ENCODE assay signal across 8 cellular contexts in the genomic region with DNA sequence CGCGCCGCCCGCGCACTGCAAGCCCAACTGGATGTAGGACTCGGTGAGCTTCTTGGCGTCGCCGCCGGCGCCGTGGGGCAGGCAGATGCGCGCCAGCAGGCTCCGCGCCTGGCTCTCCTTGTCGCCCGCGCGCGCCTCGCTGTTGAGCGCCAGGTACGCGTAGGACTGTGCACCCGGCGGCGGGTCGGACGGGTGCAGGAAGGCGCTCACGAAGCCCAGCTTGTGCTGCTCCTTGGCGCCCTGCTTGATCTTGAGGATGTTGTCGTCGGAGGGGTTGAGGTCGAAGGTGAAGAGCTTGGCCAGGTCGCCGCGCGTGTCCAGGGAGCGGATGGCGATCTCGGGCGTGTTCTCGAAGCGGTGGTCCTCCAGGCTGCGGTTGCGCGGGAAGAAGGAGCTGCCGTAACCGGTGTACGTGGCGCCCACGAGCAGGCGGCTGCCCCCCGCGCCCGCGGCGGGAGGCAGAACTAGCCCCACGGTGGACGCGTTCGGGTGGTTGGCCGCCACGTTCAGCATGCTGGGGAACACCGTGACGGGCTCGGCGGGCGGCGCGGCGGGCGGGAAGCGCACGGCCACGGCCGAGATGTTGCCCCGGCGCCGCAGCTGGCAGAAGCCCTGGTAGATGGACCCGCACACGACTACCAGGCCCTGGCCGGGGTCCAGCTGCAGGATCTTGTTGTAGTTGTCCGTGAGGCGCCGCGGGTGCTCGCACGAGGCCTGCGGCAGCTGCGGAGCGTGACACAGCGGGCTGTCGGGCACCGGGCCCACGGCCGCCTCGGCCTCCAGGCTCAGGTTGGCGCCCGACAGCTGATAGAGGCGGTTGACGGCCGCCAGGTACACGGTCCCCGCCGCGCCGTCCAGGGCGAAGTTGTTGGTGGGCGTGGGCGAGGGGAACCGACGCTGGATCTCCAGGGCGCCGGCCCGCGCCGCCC. TPM values are rescaled to one million over a fixed set of nuclear protein-coding genes. Genes with fewer than 3 reads are reported as not detected.
DNase-seq lines count a peak whose midpoint lies in the region; ATAC-seq and TF ChIP-seq lines count a peak whose summit lies in the region.

No MANE protein-coding gene starts in this region.

- ATAC-seq in activated CD8-positive, alpha-beta T cell treated with anti-CD3 and anti-CD28 coated beads, Interleukin-2, amount 10 ng/mL, durations not matched to agents 7 days and 5 days: peak; percentile 53
- no peak for ATAC-seq in HG03135 (IDR thresholded peaks at IDR 0.05; ENCODE audit: unreplicated experiment)

- DNase-seq in GM03348 (ENCODE audit: low spot score) (peak; percentile 57), NCI-H146 treated with DMSO at 0.1 percent for 48 hours (lab: John Stamatoyannopoulos, UW; ENCODE audit: unreplicated experiment) (peak; percentile 44), epidermal melanocyte (ENCODE audit: insufficient read length, low spot score) (peak; percentile 46), thyroid gland (peak; percentile 54 to 59), GM19240 (ENCODE audit: insufficient read length, low spot score) (no peak)
- peak; percentile 42 for DNase-seq in activated CD8-positive, alpha-beta T cell treated with anti-CD3 and anti-CD28 coated beads, Interleukin-2, amount 10 ng/mL, durations not matched to agents 7 days and 5 days

- peak overlapping the region; percentile 75 for H3K4me3 Mint-ChIP-seq in activated CD8-positive, alpha-beta T cell treated with anti-CD3 and anti-CD28 coated beads, Interleukin-2, amount 10 ng/mL, durations not matched to agents 7 days and 5 days

- POLR2A ChIA-PET in activated CD8-positive, alpha-beta T cell treated with anti-CD3 and anti-CD28 coated beads, Interleukin-2, amount 10 ng/mL, durations not matched to agents 7 days and 5 days (lab: Charles Lee): interaction anchor here (1.2 kb wide), 1 partner anchor 12 kb away, joined by 3 read pairs; no protein-coding TSS in a partner anchor

- intact Hi-C loops in thyroid gland (cut with DNase I): no loop called here

- H3K36me3 ChIP-seq in muscle layer of duodenum (ENCODE audit: control insufficient read depth in 1 of 2, insufficient read depth in 2 of 2, low read length in 2 of 2): peaks cover 0 to 5% of the 10 kb centered on the region in 2 donors
- no peaks in the 10 kb centered on the region for H3K36me3 ChIP-seq in thyroid gland

- TF ChIP-seq CTCF in thyroid gland (IDR thresholded peaks at IDR 0.05): no peak

- H3K4me1 ChIP-seq in muscle layer of duodenum (ENCODE audit: control insufficient read depth in 1 of 2, insufficient read depth in 2 of 2, low read length in 2 of 2) (peaks cover 7 to 33% of the 10 kb centered on the region in 2 donors), thyroid gland (peaks cover 19 to 58% of the 10 kb centered on the region in 2 donors)

- H3K27ac ChIP-seq in muscle layer of duodenum (ENCODE audit: low read length): no peak overlapping the region
- peak overlapping the region; percentile 78 to 89 (median 79) for H3K27ac ChIP-seq in thyroid gland

- H3K4me3 ChIP-seq in muscle layer of duodenum (ENCODE audit: low read depth in 1 of 2, low read length in 2 of 2) (peak overlapping the region; percentile 33 to 72), thyroid gland (replicated peaks in 1 of 3) (peak overlapping the region in 2 of 3 donors; percentile 49 to 50)

- H3K4me1 Mint-ChIP-seq in activated CD8-positive, alpha-beta T cell treated with anti-CD3 and anti-CD28 coated beads, Interleukin-2, amount 10 ng/mL, durations not matched to agents 7 days and 5 days (ENCODE audit: low read depth): peaks cover 11% of the 10 kb centered on the region

- CTCF ChIA-PET in activated CD8-positive, alpha-beta T cell treated with anti-CD3 and anti-CD28 coated beads, Interleukin-2, amount 10 ng/mL, durations not matched to agents 7 days and 5 days (lab: Charles Lee): interaction anchor here (1.1 to 1.4 kb wide), 3 partner anchors 17 to 222 kb away, joined by 3 to 7 read pairs (median 3); no protein-coding TSS in a partner anchor

- H3K27me3 Mint-ChIP-seq in activated CD8-positive, alpha-beta T cell treated with anti-CD3 and anti-CD28 coated beads, Interleukin-2, amount 10 ng/mL, durations not matched to agents 7 days and 5 days (ENCODE audit: low read depth): peaks cover 62% of the 10 kb centered on the region

- TF ChIP-seq POLR2A in thyroid gland (IDR thresholded peaks at IDR 0.05): no peak

- WGBS in thyroid gland, 2 donors: 2% methylated on average over 42 of the region's 120 CpGs; no CpG with 5 or more reads in 1 of the 2 donors

- no peaks in the 10 kb centered on the region for H3K9me3 ChIP-seq in muscle layer of duodenum (ENCODE audit: control insufficient read depth in 1 of 2, low read length in 2 of 2)
- no peaks in the 10 kb centered on the region for H3K9me3 ChIP-seq in thyroid gland

- peaks cover 3% of the 10 kb centered on the region for H3K27me3 ChIP-seq in muscle layer of duodenum (ENCODE audit: low read depth, low read length)
- H3K27me3 ChIP-seq in thyroid gland: peaks cover 5% of the 10 kb centered on the region

- peak overlapping the region; percentile 65 for H3K27ac Mint-ChIP-seq in activated CD8-positive, alpha-beta T cell treated with anti-CD3 and anti-CD28 coated beads, Interleukin-2, amount 10 ng/mL, durations not matched to agents 7 days and 5 days

- H3K9me3 Mint-ChIP-seq in activated CD8-positive, alpha-beta T cell treated with anti-CD3 and anti-CD28 coated beads, Interleukin-2, amount 10 ng/mL, durations not matched to agents 7 days and 5 days (ENCODE audit: insufficient read depth): no peaks in the 10 kb centered on the region

- no peaks in the 10 kb centered on the region for H3K36me3 Mint-ChIP-seq in activated CD8-positive, alpha-beta T cell treated with anti-CD3 and anti-CD28 coated beads, Interleukin-2, amount 10 ng/mL, durations not matched to agents 7 days and 5 days (ENCODE audit: low read depth)

RNA-seq across cellular contexts. Expression of a gene that starts 0.6 kb away (rescaled TPM):
- 1 to 10 TPM; 3.7 to 4.1 TPM for total RNA-seq in activated CD8-positive, alpha-beta T cell treated with anti-CD3 and anti-CD28 coated beads, Interleukin-2, amount 10 ng/mL, durations not matched to agents 7 days and 5 days
- 10 to 100 TPM; 50.7 to 69.8 (median 60.8) TPM for total RNA-seq in thyroid gland

Comparison
In these comparisons a context has a peak if more than half of its experiments do, and no peak if none do; other contexts are left out.
1. RNA of a gene that starts 0.6 kb away (total RNA-seq): 50.7 to 69.8 TPM in thyroid gland; 3.7 to 4.1 TPM in activated CD8-positive, alpha-beta T cell treated with anti-CD3 and anti-CD28 coated beads, Interleukin-2, amount 10 ng/mL, durations not matched to agents 7 days and 5 days; every median in the first group is over 10 times any median in the second.